In genomic region chr2:51165534-51166260, GRCh38 we compare ENCODE assay signal across 21 cellular contexts.
A peak's percentile ranks its signal among the peaks of the same experiment; 100 is the strongest.
DNase-seq lines count a peak whose midpoint lies in the region; FAIRE-seq and TF ChIP-seq lines count a peak whose summit lies in the region.
"Had no signal": no experiment of that assay in that cellular context is flagged by ENCODE, and none has a peak within 500 bp of the region (broad histone marks: within the 10 kb centered on the region; RNA-seq: fewer than 3 reads in every experiment).

No MANE protein-coding gene starts in this region.

- H3K27ac ChIP-seq in OCI-LY3 (ENCODE audit: low read length) (no peak overlapping the region), RWPE1 (no peak overlapping the region)
- H3K27ac ChIP-seq: coronary artery, sigmoid colon, SK-N-MC, tibial nerve had no signal

- FAIRE-seq in RCC 7860 (lab: Jason Lieb, UNC): no peak
- FAIRE-seq: keratinocyte had no signal

- peak overlapping the region; percentile 53 for H3K4me2 ChIP-seq in OCI-LY3 (ENCODE audit: low read length)

- TF ChIP-seq CTCF in OCI-LY3 (IDR thresholded peaks at IDR 0.05; ENCODE audit: low read depth, low read length) (no peak), RWPE1 (conservative IDR thresholded peaks at IDR 0.05; ENCODE audit: low read depth) (no peak)

- H3K4me3 ChIP-seq in OCI-LY3 (ENCODE audit: low read length) (peak overlapping the region; percentile 29), endocrine pancreas (ENCODE audit: control insufficient read depth, insufficient read depth, low read length) (no peak overlapping the region)
- H3K4me3 ChIP-seq: coronary artery, sigmoid colon, SK-N-MC, tibial nerve had no signal

- POLR2A ChIA-PET in RWPE1 (lab: Yijun Ruan, JAX; ENCODE audit: low non-redundant PET): no interaction called here

- peaks cover 11% of the 10 kb centered on the region for H3K4me1 ChIP-seq in OCI-LY3 (ENCODE audit: low read length)
- H3K4me1 ChIP-seq in endocrine pancreas (ENCODE audit: control insufficient read depth, insufficient read depth, low read length): no peaks in the 10 kb centered on the region
- H3K4me1 ChIP-seq: sigmoid colon, tibial nerve had no signal

- H3K36me3 ChIP-seq in OCI-LY3 (replicated peaks; ENCODE audit: low read depth, low read length) (no peaks in the 10 kb centered on the region), endocrine pancreas (ENCODE audit: control insufficient read depth, insufficient read depth, low read length) (no peaks in the 10 kb centered on the region)
- H3K36me3 ChIP-seq: sigmoid colon, tibial nerve had no signal

- no peaks in the 10 kb centered on the region for H3K9me3 ChIP-seq in OCI-LY3 (ENCODE audit: insufficient read depth, low read length)
- no peaks in the 10 kb centered on the region for H3K9me3 ChIP-seq in endocrine pancreas (ENCODE audit: control insufficient read depth, low read length)
- H3K9me3 ChIP-seq: sigmoid colon, tibial nerve had no signal

- DNase-seq in AML-193 (lab: John Stamatoyannopoulos, UW) (peak; percentile 27 to 54), H4 (ENCODE audit: low spot score) (peak; percentile 7), RWPE1 (ENCODE audit: low spot score) (no peak), NCI-H2107 (lab: John Stamatoyannopoulos, UW) (no peak), RCC 7860 (ENCODE audit: low spot score) (no peak), dedifferentiated amniotic fluid mesenchymal stem cell (ENCODE audit: extremely low spot score) (no peak)
- DNase-seq: activated CD8-positive, alpha-beta T cell treated with anti-CD3 and anti-CD28 coated beads for 36 hours; amniotic stem cell; DMS79; H7; KG1; NCI-H2029; occipital lobe; sigmoid colon; stimulated activated CD4-positive, alpha-beta T cell treated with anti-CD3 and anti-CD28 coated beads, Interleukin-4, amount 100 ng/mL, for 24 hours had no signal

- H3K79me2 ChIP-seq in OCI-LY3 (ENCODE audit: low read length): no peaks in the 10 kb centered on the region

- H3K27me3 ChIP-seq in OCI-LY3 (ENCODE audit: low read depth, low read length): no peaks in the 10 kb centered on the region
- no peaks in the 10 kb centered on the region for H3K27me3 ChIP-seq in endocrine pancreas (ENCODE audit: control insufficient read depth, insufficient read depth, low read length)
- H3K27me3 ChIP-seq: sigmoid colon, tibial nerve had no signal

- peak overlapping the region; percentile 11; the same call in 1 of the 2 replicates for H3K9ac ChIP-seq in OCI-LY3 (ENCODE audit: low read length)
- H3K9ac ChIP-seq in endocrine pancreas (ENCODE audit: control insufficient read depth, insufficient read depth, low read length): peak overlapping the region; percentile 26

- H2AFZ ChIP-seq in OCI-LY3 (ENCODE audit: low read depth, low read length): peak overlapping the region; percentile 92

- H4K20me1 ChIP-seq in OCI-LY3 (ENCODE audit: insufficient read depth, low read length): no peaks in the 10 kb centered on the region

- CTCF ChIA-PET in RWPE1 (lab: Yijun Ruan, JAX): no interaction called here

Comparison
In these comparisons a context has a peak if more than half of its experiments do, and no peak if none do; other contexts are left out.
1. DNase-seq: peak in AML-193 (2 of 2) and H4 (single experiment); none in RWPE1 (single experiment), NCI-H2107 (single experiment), RCC 7860 (single experiment) and dedifferentiated amniotic fluid mesenchymal stem cell (single experiment).